Comparison of ENCODE assay signal across 10 cellular contexts in genomic region chr9:124267271-124267807, GRCh38. TPM values are rescaled to one million over a fixed set of nuclear protein-coding genes. Genes with fewer than 3 reads are reported as not detected.
DNase-seq lines count a peak whose midpoint lies in the region; ATAC-seq, FAIRE-seq and TF ChIP-seq lines count a peak whose summit lies in the region.
"Had no signal": no experiment of that assay in that cellular context is flagged by ENCODE, and none has a peak within 500 bp of the region (broad histone marks: within the 10 kb centered on the region; RNA-seq: fewer than 3 reads in every experiment).

No MANE protein-coding gene starts in this region.

- H3K9me3 ChIP-seq in SJCRH30 (replicated peaks) (no peaks in the 10 kb centered on the region), smooth muscle cell (replicated peaks; ENCODE audit: low read depth) (no peaks in the 10 kb centered on the region), small intestine (ENCODE audit: control insufficient read depth, low read depth) (no peaks in the 10 kb centered on the region)

- peaks cover 99% of the 10 kb centered on the region for H3K79me2 ChIP-seq in smooth muscle cell (ENCODE audit: low read depth)

- FAIRE-seq in small intestine (lab: Jason Lieb, UNC), result no peak
- FAIRE-seq: A204.1 had no signal

- H3K4me3 ChIP-seq in SJCRH30 (no peak overlapping the region), fibroblast of the aortic adventitia (ENCODE audit: low read depth, low read length) (no peak overlapping the region), smooth muscle cell (no peak overlapping the region), small intestine (ENCODE audit: low read depth in 1 of 2, low read length in 2 of 2) (no peak overlapping the region)
- H3K4me3 ChIP-seq: SK-N-MC had no signal

- H4K20me1 ChIP-seq in smooth muscle cell (ENCODE audit: low read depth), result peaks cover 100% of the 10 kb centered on the region

- peak overlapping the region; percentile 51 for H3K4me2 ChIP-seq in smooth muscle cell

- H3K4me1 ChIP-seq in SJCRH30 (peaks cover 44% of the 10 kb centered on the region), smooth muscle cell (ENCODE audit: low read depth) (peaks cover 34% of the 10 kb centered on the region), small intestine (ENCODE audit: control insufficient read depth in 2 of 2, insufficient read depth in 1 of 2, low read depth in 1 of 2, low read length in 1 of 2) (peaks cover 12 to 19% of the 10 kb centered on the region in 2 donors)

- no peak overlapping the region for H3K9ac ChIP-seq in smooth muscle cell (ENCODE audit: low read depth)

- peaks cover 2% of the 10 kb centered on the region for H3F3A ChIP-seq in smooth muscle cell (ENCODE audit: low read depth)

- H3K27me3 ChIP-seq in SJCRH30, result no peaks in the 10 kb centered on the region
- H3K27me3 ChIP-seq in smooth muscle cell (ENCODE audit: low read depth), result no peaks in the 10 kb centered on the region
- no peaks in the 10 kb centered on the region for H3K27me3 ChIP-seq in small intestine (ENCODE audit: control insufficient read depth in 2 of 2, insufficient read depth in 2 of 2, low read length in 2 of 2)

- WGBS in smooth muscle cell (ENCODE audit: low lambda C conversion rate), result 49% methylated on average over 15 of the region's 15 CpGs
- WGBS in small intestine, 3 donors, result 61 to 73% (median 64%) methylated on average over 15 of the region's 15 CpGs

- H3K36me3 ChIP-seq in SJCRH30 (peaks cover 7% of the 10 kb centered on the region), smooth muscle cell (ENCODE audit: low read depth) (no peaks in the 10 kb centered on the region), small intestine (ENCODE audit: control insufficient read depth in 2 of 2, insufficient read depth in 2 of 2, low read length in 2 of 2) (no peaks in the 10 kb centered on the region)

- TF ChIP-seq CTCF in fibroblast of the aortic adventitia (IDR thresholded peaks at IDR 0.05; ENCODE audit: insufficient read depth, low read length) (no peak), smooth muscle cell (IDR thresholded peaks at IDR 0.05; ENCODE audit: borderline replicate concordance, insufficient read depth, poor library complexity, severe bottlenecking) (no peak)

- H3K27ac ChIP-seq in SJCRH30 (peak overlapping the region; percentile 86), smooth muscle cell (ENCODE audit: low read depth) (peak overlapping the region; percentile 55), small intestine (ENCODE audit: low read depth in 1 of 2, low read length in 1 of 2) (peak overlapping the region in 1 of 2 donors; percentile 22)
- H3K27ac ChIP-seq: SK-N-MC had no signal

- H2AFZ ChIP-seq in smooth muscle cell (ENCODE audit: low read depth), result no peak overlapping the region

- ATAC-seq in HG03571 (IDR thresholded peaks at IDR 0.05; ENCODE audit: unreplicated experiment), result no peak

- peak; percentile 2 to 67 (median 36) for DNase-seq in NCI-H1417 (lab: John Stamatoyannopoulos, UW)
- no peak for DNase-seq in NCI-H1417 treated with DMSO at 0.1 percent for 48 hours (lab: John Stamatoyannopoulos, UW)
- peak; percentile 80 to 81 for DNase-seq in SJCRH30
- peak; percentile 72 for DNase-seq in fibroblast of the aortic adventitia (ENCODE audit: low read depth)
- DNase-seq in smooth muscle cell (lab: John Stamatoyannopoulos, UW; ENCODE audit: unreplicated experiment), result no peak
- DNase-seq in small intestine, result no peak
- no peak for DNase-seq in cerebellum (ENCODE audit: low spot score)

RNA-seq across cellular contexts. Expression of gene NEK6, which starts 9.6 kb away (rescaled TPM):
- 26.1 and 28.4 TPM in 2 replicates for total RNA-seq in SJCRH30 (2014; rRNA removed; shearing (Covaris generic))
- total RNA-seq in fibroblast of the aortic adventitia (ENCODE audit: low replicate concordance), result 44.7 and 64.3 TPM in 2 replicates
- 41.5 and 45.9 TPM in 2 replicates for total RNA-seq in smooth muscle cell
- 67.6 and 108 TPM in 2 replicates for polyA plus RNA-seq in smooth muscle cell
- 10 to 100 TPM in 2 of 3 donors, 1 to 10 TPM in 1; 9.7 to 28.9 (median 18.3) TPM for polyA plus RNA-seq in small intestine
- 18.9 TPM for total RNA-seq in cerebellum

Comparison
In these comparisons a context has a peak if more than half of its experiments do, and no peak if none do; other contexts are left out.
1. DNase-seq: peak in NCI-H1417 (3 of 3), SJCRH30 (2 of 2) and fibroblast of the aortic adventitia (single experiment); none in NCI-H1417 treated with DMSO at 0.1 percent for 48 hours (single experiment), smooth muscle cell (single experiment), small intestine (single experiment) and cerebellum (single experiment).